In genomic region chr17:80313160-80313829, GRCh38 we compare ENCODE assay signal across 11 cellular contexts. TPM values are rescaled to one million over a fixed set of nuclear protein-coding genes. Genes with fewer than 3 reads are reported as not detected.
A peak's percentile ranks its signal among the peaks of the same experiment; 100 is the strongest.
DNase-seq lines count a peak whose midpoint lies in the region; ATAC-seq and FAIRE-seq lines count a peak whose summit lies in the region.
"Had no signal": no experiment of that assay in that cellular context is flagged by ENCODE, and none has a peak within 500 bp of the region (broad histone marks: within the 10 kb centered on the region; RNA-seq: fewer than 3 reads in every experiment).

No MANE protein-coding gene starts in this region.

- intact Hi-C loops in cardiac septum (cut with DNase I): no loop called here

- peak; percentile 100 for FAIRE-seq in urothelium cell line (lab: Jason Lieb, UNC)

- peaks cover 4% of the 10 kb centered on the region for H3K4me1 Mint-ChIP-seq in activated naive CD4-positive, alpha-beta T cell treated with anti-CD3 and anti-CD28 coated beads, Interleukin-2, amount 50 U/mL, for 24 hours
- peaks cover 3% of the 10 kb centered on the region for H3K4me1 Mint-ChIP-seq in activated naive CD8-positive, alpha-beta T cell (ENCODE audit: low read depth)
- peaks cover 2% of the 10 kb centered on the region for H3K4me1 Mint-ChIP-seq in T-helper 2 cell treated with Interferon-gamma antibody and Interleukin-4, amounts not matched to agents 5 μg/mL and 100 μg/mL, for 36 hours (ENCODE audit: low read depth)

- no peak for ATAC-seq in HG02642 (IDR thresholded peaks at IDR 0.05; ENCODE audit: poor library complexity, unreplicated experiment)

- peak overlapping the region; percentile 74 for H3K27ac Mint-ChIP-seq in activated naive CD4-positive, alpha-beta T cell treated with anti-CD3 and anti-CD28 coated beads, Interleukin-2, amount 50 U/mL, for 24 hours
- peak overlapping the region; percentile 41 for H3K27ac Mint-ChIP-seq in activated naive CD8-positive, alpha-beta T cell
- no peak overlapping the region for H3K27ac Mint-ChIP-seq in T-helper 2 cell treated with Interferon-gamma antibody and Interleukin-4, amounts not matched to agents 5 μg/mL and 100 μg/mL, for 36 hours

- no peak overlapping the region for H3K4me3 Mint-ChIP-seq in activated naive CD4-positive, alpha-beta T cell treated with anti-CD3 and anti-CD28 coated beads, Interleukin-2, amount 50 U/mL, for 24 hours
- no peak overlapping the region for H3K4me3 Mint-ChIP-seq in activated naive CD8-positive, alpha-beta T cell
- H3K4me3 Mint-ChIP-seq in T-helper 2 cell treated with Interferon-gamma antibody and Interleukin-4, amounts not matched to agents 5 μg/mL and 100 μg/mL, for 36 hours: no peak overlapping the region

- DNase-seq in activated naive CD4-positive, alpha-beta T cell treated with Interleukin-2 at 50 U/mL for 16 hours: no peak
- DNase-seq in mesenteric fat pad (ENCODE audit: low spot score): peak; percentile 39
- no peak for DNase-seq in urothelium cell line (ENCODE audit: low spot score)
- DNase-seq in T-helper 2 cell treated with Interferon-gamma antibody and Interleukin-4, amounts not matched to agents 5 μg/mL and 100 μg/mL, for 36 hours (ENCODE audit: low spot score): no peak
- DNase-seq in cardiac septum (ENCODE audit: low spot score): no peak
- DNase-seq: activated T-cell treated with anti-CD3 and anti-CD28 coated beads for 4 hours, amniotic stem cell, DMS 273 treated with DMSO at 0.1 percent for 48 hours had no signal

- no peaks in the 10 kb centered on the region for H3K9me3 Mint-ChIP-seq in activated naive CD4-positive, alpha-beta T cell treated with anti-CD3 and anti-CD28 coated beads, Interleukin-2, amount 50 U/mL, for 24 hours
- H3K9me3 Mint-ChIP-seq in activated naive CD8-positive, alpha-beta T cell (ENCODE audit: low read depth): no peaks in the 10 kb centered on the region
- H3K9me3 Mint-ChIP-seq in T-helper 2 cell treated with Interferon-gamma antibody and Interleukin-4, amounts not matched to agents 5 μg/mL and 100 μg/mL, for 36 hours: no peaks in the 10 kb centered on the region

- peaks cover 20% of the 10 kb centered on the region for H3K36me3 Mint-ChIP-seq in activated naive CD4-positive, alpha-beta T cell treated with anti-CD3 and anti-CD28 coated beads, Interleukin-2, amount 50 U/mL, for 24 hours
- peaks cover 9% of the 10 kb centered on the region for H3K36me3 Mint-ChIP-seq in activated naive CD8-positive, alpha-beta T cell
- peaks cover 71% of the 10 kb centered on the region for H3K36me3 Mint-ChIP-seq in T-helper 2 cell treated with Interferon-gamma antibody and Interleukin-4, amounts not matched to agents 5 μg/mL and 100 μg/mL, for 36 hours (ENCODE audit: low read depth)

- H3K27me3 Mint-ChIP-seq in activated naive CD4-positive, alpha-beta T cell treated with anti-CD3 and anti-CD28 coated beads, Interleukin-2, amount 50 U/mL, for 24 hours: no peaks in the 10 kb centered on the region
- H3K27me3 Mint-ChIP-seq in activated naive CD8-positive, alpha-beta T cell: no peaks in the 10 kb centered on the region
- no peaks in the 10 kb centered on the region for H3K27me3 Mint-ChIP-seq in T-helper 2 cell treated with Interferon-gamma antibody and Interleukin-4, amounts not matched to agents 5 μg/mL and 100 μg/mL, for 36 hours (ENCODE audit: low read depth)

RNA-seq across cellular contexts. Expression of gene RNF213, which starts 52.6 kb away (rescaled TPM):
- total RNA-seq in mesenteric fat pad (168 TPM), cardiac septum (46.4 TPM)
